Comparison of ENCODE assay signal across 8 cellular contexts in the genomic region with DNA sequence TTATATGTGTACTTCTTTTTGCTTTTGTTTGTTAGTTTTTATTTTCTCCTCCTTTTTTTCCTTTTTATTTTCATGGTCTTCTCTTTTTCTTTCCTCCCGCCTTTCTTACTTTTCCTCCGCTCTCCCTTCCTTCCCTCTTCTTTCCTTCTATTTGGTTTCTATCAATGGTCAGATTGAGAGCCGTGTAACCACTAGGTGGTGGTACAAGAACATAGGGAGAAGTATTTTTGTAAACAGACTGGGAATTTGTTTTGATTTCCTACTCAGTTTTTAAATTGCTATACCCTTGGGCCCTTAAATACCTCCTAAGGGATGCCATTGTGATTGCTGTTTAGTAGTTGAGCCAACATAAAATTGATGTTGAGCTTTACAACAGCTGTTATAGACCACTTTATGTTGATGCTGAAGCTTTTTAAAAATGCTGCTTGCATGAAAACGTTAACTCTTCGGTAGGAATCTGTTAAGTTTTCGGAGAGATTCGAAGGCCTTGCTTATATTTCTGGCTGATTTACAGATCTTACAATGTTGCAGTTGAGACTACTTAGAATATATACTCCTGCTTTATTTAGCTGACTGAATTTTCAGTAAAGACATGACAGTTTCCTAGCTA.
DNase-seq lines count a peak whose midpoint lies in the region; ATAC-seq and TF ChIP-seq lines count a peak whose summit lies in the region.

No MANE protein-coding gene starts in this region.

- DNase-seq in NOMO-1 (lab: John Stamatoyannopoulos, UW; ENCODE audit: unreplicated experiment in 2 of 2) (peak; percentile 27 to 49), NOMO-1 treated with dmso at 0.1 percent for 144 hours (lab: John Stamatoyannopoulos, UW; ENCODE audit: unreplicated experiment) (no peak), Panc1 (ENCODE audit: low read depth, low spot score) (peak; percentile 52), cerebellar cortex (ENCODE audit: low spot score) (peak; percentile 66), mesenchymal stem cell (peak; percentile 70), ovary (no peak)
- DNase-seq in Jurkat, Clone E6-1 (ENCODE audit: low read depth, low spot score) = peak; percentile 68

- no peak overlapping the region for H3K18ac ChIP-seq in mesenchymal stem cell (ENCODE audit: low read depth in 1 of 2, low read length in 2 of 2)

- TF ChIP-seq CTCF in Panc1 (IDR thresholded peaks at IDR 0.05) (peak; percentile 82; the same call in 1 of the 2 replicates), ovary (IDR thresholded peaks at IDR 0.05) (peak in 1 of 3 donors; percentile 23)

- BruUV-seq in Panc1 (replicated peaks; lab: Mats Ljungman, UMichigan) = no TSS peak

- in situ Hi-C loops in Panc1 (cut with HindIII; ENCODE audit: low pct_unique_long_range_greater_than_20kb, low sequenced_read_pairs) = no loop called here

- no peak overlapping the region for H3K4me2 ChIP-seq in mesenchymal stem cell (ENCODE audit: low read length, poor library complexity, severe bottlenecking)

- no peak overlapping the region for H2AK5ac ChIP-seq in mesenchymal stem cell (ENCODE audit: low read length, severe bottlenecking)

- no peak overlapping the region for H3K14ac ChIP-seq in mesenchymal stem cell (ENCODE audit: low read length in 2 of 2)

- no peak overlapping the region for H3K27ac ChIP-seq in Panc1 (ENCODE audit: low read length)
- H3K27ac ChIP-seq in mesenchymal stem cell (ENCODE audit: low read length, poor library complexity, severe bottlenecking) = no peak overlapping the region
- no peak overlapping the region for H3K27ac ChIP-seq in ovary

- H2AFZ ChIP-seq in mesenchymal stem cell (ENCODE audit: low read depth, low read length) = no peak overlapping the region

- H3K4me3 ChIP-seq in Jurkat, Clone E6-1 (ENCODE audit: low read length) = no peak overlapping the region
- no peak overlapping the region for H3K4me3 ChIP-seq in Panc1 (ENCODE audit: low read depth in 2 of 2, low read length in 2 of 2)
- no peak overlapping the region for H3K4me3 ChIP-seq in mesenchymal stem cell (ENCODE audit: insufficient read depth in 1 of 2, low read depth in 1 of 2, low read length in 2 of 2)
- H3K4me3 ChIP-seq in ovary = no peak overlapping the region

- intact Hi-C loops in Panc1 (cut with micrococcal nuclease; ENCODE audit: unreplicated experiment) = loop anchor here (2.0 kb wide), 2 partner anchors 362 to 610 kb away; no protein-coding TSS in a partner anchor
- intact Hi-C loops in ovary (cut with DNase I) = loop anchor here in 1 of 4 donors (10.0 kb wide), 1 partner anchor 350 kb away; the partner anchor contains the start of gene ITGA4

- TF ChIP-seq EP300 in ovary (IDR thresholded peaks at IDR 0.05) = no peak

- TF ChIP-seq POLR2A in ovary (IDR thresholded peaks at IDR 0.05) = no peak

- H3K27me3 ChIP-seq in Panc1 (ENCODE audit: control insufficient read depth, insufficient read depth, low read length) (no peaks in the 10 kb centered on the region), mesenchymal stem cell (ENCODE audit: control insufficient read depth in 1 of 2, insufficient read depth in 1 of 2, low read length in 2 of 2) (no peaks in the 10 kb centered on the region), ovary (no peaks in the 10 kb centered on the region)

- H3K36me3 ChIP-seq in Panc1 (ENCODE audit: control insufficient read depth, insufficient read depth, low read length) (no peaks in the 10 kb centered on the region), mesenchymal stem cell (ENCODE audit: control insufficient read depth in 1 of 2, insufficient read depth in 2 of 2, low read depth in 1 of 2, low read length in 2 of 2) (no peaks in the 10 kb centered on the region), ovary (no peaks in the 10 kb centered on the region)

- no peak overlapping the region for H2BK12ac ChIP-seq in mesenchymal stem cell (ENCODE audit: low read length in 2 of 2)

- ATAC-seq in Panc1 (peak; percentile 72; the same call in 1 of the 2 replicates), HG03432 (IDR thresholded peaks at IDR 0.05; ENCODE audit: unreplicated experiment) (no peak)

- CTCF ChIA-PET in Panc1 (lab: Charles Lee) = interaction anchor here (0.8 to 1.2 kb wide), 3 partner anchors 362 to 611 kb away, joined by 3 read pairs; no protein-coding TSS in a partner anchor

- POLR2A ChIA-PET in Panc1 (lab: Charles Lee) = no interaction called here

- no peak overlapping the region for H2BK15ac ChIP-seq in mesenchymal stem cell (ENCODE audit: low read depth, poor library complexity, severe bottlenecking)

- H4K8ac ChIP-seq in mesenchymal stem cell (ENCODE audit: low read length) = no peak overlapping the region

- H3K9me3 ChIP-seq in Panc1 (ENCODE audit: control insufficient read depth, insufficient read depth, low read depth, low read length) (no peaks in the 10 kb centered on the region; the same call in 1 of the 2 replicates), mesenchymal stem cell (ENCODE audit: control insufficient read depth, low read length) (no peaks in the 10 kb centered on the region), ovary (no peaks in the 10 kb centered on the region)

- H3K9ac ChIP-seq in mesenchymal stem cell (ENCODE audit: low read length) = no peak overlapping the region

- H3K23ac ChIP-seq in mesenchymal stem cell (ENCODE audit: low read length in 2 of 2) = no peak overlapping the region

- no peak overlapping the region for H4K91ac ChIP-seq in mesenchymal stem cell (ENCODE audit: low read length)

- H2BK120ac ChIP-seq in mesenchymal stem cell (ENCODE audit: low read depth, low read length) = no peak overlapping the region

- no peak overlapping the region for H3K4ac ChIP-seq in mesenchymal stem cell (ENCODE audit: low read depth in 1 of 2, low read length in 2 of 2)

- H3K4me1 ChIP-seq in Panc1 (ENCODE audit: control insufficient read depth, insufficient read depth, low read length) (peaks cover 11% of the 10 kb centered on the region), mesenchymal stem cell (ENCODE audit: control insufficient read depth, insufficient read depth, low read depth, low read length) (peaks cover 3% of the 10 kb centered on the region), ovary (ENCODE audit: insufficient read depth) (no peaks in the 10 kb centered on the region)

- H2BK5ac ChIP-seq in mesenchymal stem cell (ENCODE audit: low read depth, low read length, poor library complexity, severe bottlenecking) = no peak overlapping the region

- WGBS in mesenchymal stem cell = 32% methylated on average over 3 of the region's 7 CpGs
- 45 to 52% (median 52%) methylated on average over 7 of the region's 7 CpGs for WGBS in ovary, 3 donors

- no peaks in the 10 kb centered on the region for H3K79me1 ChIP-seq in mesenchymal stem cell (replicated peaks; ENCODE audit: low read length, poor library complexity, severe bottlenecking)

Comparison
In these comparisons a context has a peak if more than half of its experiments do, and no peak if none do; other contexts are left out.
1. DNase-seq: peak in NOMO-1 (2 of 2), Jurkat, Clone E6-1 (single experiment), Panc1 (single experiment), cerebellar cortex (single experiment) and mesenchymal stem cell (single experiment); none in NOMO-1 treated with dmso at 0.1 percent for 144 hours (single experiment) and ovary (0 of 5).